15 cellular contexts compared by ENCODE assay signal in the genomic region with DNA sequence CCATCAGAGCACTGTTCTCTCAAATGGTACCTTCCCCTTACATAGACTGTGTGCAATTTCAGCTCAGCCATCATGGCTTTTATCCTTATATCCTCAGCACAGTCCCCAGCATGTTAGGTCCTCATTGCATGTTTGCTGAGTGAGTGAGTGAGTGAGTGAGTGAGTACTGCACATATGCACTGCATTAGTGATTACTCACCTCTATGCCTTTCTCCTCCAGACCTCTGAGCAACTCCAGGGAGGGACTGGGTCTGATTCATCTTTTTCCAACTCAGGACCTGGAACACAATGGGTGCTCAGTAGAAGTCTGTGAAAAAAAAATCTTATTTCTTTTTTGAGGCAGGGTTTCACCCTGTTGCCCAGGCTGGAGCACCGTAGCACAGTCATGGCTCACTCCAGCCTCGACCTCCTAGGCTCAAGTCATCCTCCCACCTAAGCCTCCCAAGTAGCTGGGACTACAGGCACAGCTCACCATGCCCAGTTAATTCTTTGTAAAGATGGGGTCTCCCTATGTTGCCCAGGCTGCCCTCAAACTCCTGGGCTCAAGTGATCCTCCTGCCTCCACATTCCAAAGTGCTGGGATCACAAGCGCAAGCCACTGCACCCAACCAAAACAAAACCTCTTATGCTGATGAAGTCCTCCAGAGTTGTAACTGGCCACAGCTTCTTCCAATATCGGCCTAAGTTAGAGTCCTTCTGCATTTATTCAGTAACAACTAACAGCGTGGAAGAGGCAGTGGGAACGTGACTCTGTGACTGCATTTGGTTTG. TPM values are rescaled to one million over a fixed set of nuclear protein-coding genes. Genes with fewer than 3 reads are reported as not detected.
DNase-seq lines count a peak whose midpoint lies in the region; ATAC-seq, FAIRE-seq and TF ChIP-seq lines count a peak whose summit lies in the region.
"Had no signal": no experiment of that assay in that cellular context is flagged by ENCODE, and none has a peak within 500 bp of the region (broad histone marks: within the 10 kb centered on the region; RNA-seq: fewer than 3 reads in every experiment).

No MANE protein-coding gene starts in this region.

- FAIRE-seq in HTR-8/SVneo (lab: Jason Lieb, UNC) = peak; percentile 81

- in situ Hi-C loops in astrocyte of the spinal cord (cut with HindIII; ENCODE audit: low sequenced_read_pairs) = no loop called here

- no peaks in the 10 kb centered on the region for H3K27me3 ChIP-seq in GM23338 (ENCODE audit: insufficient read depth)

- H3K4me1 ChIP-seq in GM23338 (ENCODE audit: insufficient read depth) = no peaks in the 10 kb centered on the region; the same call in 1 of the 2 replicates
- H3K4me1 ChIP-seq: Caco-2 had no signal

- H3K4me2 ChIP-seq in GM23338 = no peak overlapping the region

- H3K36me3 Mint-ChIP-seq in GM23338 (ENCODE audit: low read depth) = peaks cover 11% of the 10 kb centered on the region
- H3K36me3 Mint-ChIP-seq: naive B cell had no signal

- peaks cover 15% of the 10 kb centered on the region for H3K4me1 Mint-ChIP-seq in GM23338

- no peaks in the 10 kb centered on the region; the same call in 1 of the 2 replicates for H3K9me2 ChIP-seq in GM23338 (ENCODE audit: insufficient read depth)

- no peak overlapping the region for H3K27ac Mint-ChIP-seq in GM23338

- H3K4me3 Mint-ChIP-seq in GM23338 = no peak overlapping the region

- no peak for ATAC-seq in GM19452 (IDR thresholded peaks at IDR 0.05; ENCODE audit: unreplicated experiment)
- ATAC-seq in GM23338 = no peak

- H3K36me3 ChIP-seq in GM23338 (ENCODE audit: insufficient read depth) = no peaks in the 10 kb centered on the region

- H4K20me1 ChIP-seq in GM23338 (replicated peaks; ENCODE audit: insufficient read depth) = no peaks in the 10 kb centered on the region

- no peak overlapping the region for H3K27ac ChIP-seq in GM23338 (ENCODE audit: low read depth)

- H3K27me3 Mint-ChIP-seq in GM23338 (ENCODE audit: insufficient read depth, low read depth, poor library complexity) = peaks cover 9% of the 10 kb centered on the region
- H3K27me3 Mint-ChIP-seq: naive B cell had no signal

- DNase-seq in AG10803 (ENCODE audit: low read depth) = peak; percentile 92
- peak; percentile 60 for DNase-seq in HTR-8/SVneo (ENCODE audit: insufficient read length, low spot score)
- DNase-seq in astrocyte of the spinal cord (ENCODE audit: low read depth, low spot score) = peak; percentile 89
- DNase-seq in kidney glomerular epithelial cell (lab: John Stamatoyannopoulos, UW) = peak; percentile 96
- DNase-seq in activated CD4-positive, alpha-beta T cell treated with anti-CD3 and anti-CD28 coated beads for 48 hours = no peak
- no peak for DNase-seq in GM23338 (ENCODE audit: low spot score)
- no peak for DNase-seq in NCI-H2171 treated with DMSO at 0.1 percent for 48 hours (lab: John Stamatoyannopoulos, UW)
- DNase-seq: Caco-2; stimulated activated CD4-positive, alpha-beta T cell treated with anti-CD3 and anti-CD28 coated beads, Interleukin-1b, Interleukin-23, amount 100 ng/mL, for 48 hours had no signal

- no peak for TF ChIP-seq CTCF in AG10803 (conservative IDR thresholded peaks at IDR 0.05; ENCODE audit: low read length)
- no peak for TF ChIP-seq CTCF in astrocyte of the spinal cord (IDR thresholded peaks at IDR 0.05; ENCODE audit: low read depth, low read length)
- no peak for TF ChIP-seq CTCF in GM23338 (conservative IDR thresholded peaks at IDR 0.05; ENCODE audit: low read depth in 2 of 2)

- no peaks in the 10 kb centered on the region for H3K79me2 ChIP-seq in GM23338 (replicated peaks; ENCODE audit: insufficient read depth)

- H3K4me3 ChIP-seq in AG10803 (ENCODE audit: low read length) (peak overlapping the region; percentile 20; the same call in 1 of the 2 replicates), astrocyte of the spinal cord (ENCODE audit: low read depth, low read length) (no peak overlapping the region), GM23338 (no peak overlapping the region)

- no peak overlapping the region for H2AFZ ChIP-seq in GM23338

- peaks cover 3% of the 10 kb centered on the region for H3F3A ChIP-seq in GM23338 (replicated peaks; ENCODE audit: low read depth)

- H3K9me3 Mint-ChIP-seq in GM23338 = peaks cover 13% of the 10 kb centered on the region
- H3K9me3 Mint-ChIP-seq: naive B cell had no signal

TF ChIP-seq in GM23338, 12 proteins besides CTCF, POLR2A, EP300 and RAD21 (continues in another document):
- TF ChIP-seq EZH2 (IDR thresholded peaks at IDR 0.05; ENCODE audit: low read depth, unreplicated experiment) = no peak
- TF ChIP-seq POLR2AphosphoS5 (IDR thresholded peaks at IDR 0.05; ENCODE audit: low read depth) = no peak
- no peak for TF ChIP-seq JUNB (IDR thresholded peaks at IDR 0.05; ENCODE audit: unreplicated experiment)
- TF ChIP-seq, protein P1, sequence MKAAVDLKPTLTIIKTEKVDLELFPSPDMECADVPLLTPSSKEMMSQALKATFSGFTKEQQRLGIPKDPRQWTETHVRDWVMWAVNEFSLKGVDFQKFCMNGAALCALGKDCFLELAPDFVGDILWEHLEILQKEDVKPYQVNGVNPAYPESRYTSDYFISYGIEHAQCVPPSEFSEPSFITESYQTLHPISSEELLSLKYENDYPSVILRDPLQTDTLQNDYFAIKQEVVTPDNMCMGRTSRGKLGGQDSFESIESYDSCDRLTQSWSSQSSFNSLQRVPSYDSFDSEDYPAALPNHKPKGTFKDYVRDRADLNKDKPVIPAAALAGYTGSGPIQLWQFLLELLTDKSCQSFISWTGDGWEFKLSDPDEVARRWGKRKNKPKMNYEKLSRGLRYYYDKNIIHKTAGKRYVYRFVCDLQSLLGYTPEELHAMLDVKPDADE (IDR thresholded peaks at IDR 0.05) = no peak
- TF ChIP-seq, protein P2, sequence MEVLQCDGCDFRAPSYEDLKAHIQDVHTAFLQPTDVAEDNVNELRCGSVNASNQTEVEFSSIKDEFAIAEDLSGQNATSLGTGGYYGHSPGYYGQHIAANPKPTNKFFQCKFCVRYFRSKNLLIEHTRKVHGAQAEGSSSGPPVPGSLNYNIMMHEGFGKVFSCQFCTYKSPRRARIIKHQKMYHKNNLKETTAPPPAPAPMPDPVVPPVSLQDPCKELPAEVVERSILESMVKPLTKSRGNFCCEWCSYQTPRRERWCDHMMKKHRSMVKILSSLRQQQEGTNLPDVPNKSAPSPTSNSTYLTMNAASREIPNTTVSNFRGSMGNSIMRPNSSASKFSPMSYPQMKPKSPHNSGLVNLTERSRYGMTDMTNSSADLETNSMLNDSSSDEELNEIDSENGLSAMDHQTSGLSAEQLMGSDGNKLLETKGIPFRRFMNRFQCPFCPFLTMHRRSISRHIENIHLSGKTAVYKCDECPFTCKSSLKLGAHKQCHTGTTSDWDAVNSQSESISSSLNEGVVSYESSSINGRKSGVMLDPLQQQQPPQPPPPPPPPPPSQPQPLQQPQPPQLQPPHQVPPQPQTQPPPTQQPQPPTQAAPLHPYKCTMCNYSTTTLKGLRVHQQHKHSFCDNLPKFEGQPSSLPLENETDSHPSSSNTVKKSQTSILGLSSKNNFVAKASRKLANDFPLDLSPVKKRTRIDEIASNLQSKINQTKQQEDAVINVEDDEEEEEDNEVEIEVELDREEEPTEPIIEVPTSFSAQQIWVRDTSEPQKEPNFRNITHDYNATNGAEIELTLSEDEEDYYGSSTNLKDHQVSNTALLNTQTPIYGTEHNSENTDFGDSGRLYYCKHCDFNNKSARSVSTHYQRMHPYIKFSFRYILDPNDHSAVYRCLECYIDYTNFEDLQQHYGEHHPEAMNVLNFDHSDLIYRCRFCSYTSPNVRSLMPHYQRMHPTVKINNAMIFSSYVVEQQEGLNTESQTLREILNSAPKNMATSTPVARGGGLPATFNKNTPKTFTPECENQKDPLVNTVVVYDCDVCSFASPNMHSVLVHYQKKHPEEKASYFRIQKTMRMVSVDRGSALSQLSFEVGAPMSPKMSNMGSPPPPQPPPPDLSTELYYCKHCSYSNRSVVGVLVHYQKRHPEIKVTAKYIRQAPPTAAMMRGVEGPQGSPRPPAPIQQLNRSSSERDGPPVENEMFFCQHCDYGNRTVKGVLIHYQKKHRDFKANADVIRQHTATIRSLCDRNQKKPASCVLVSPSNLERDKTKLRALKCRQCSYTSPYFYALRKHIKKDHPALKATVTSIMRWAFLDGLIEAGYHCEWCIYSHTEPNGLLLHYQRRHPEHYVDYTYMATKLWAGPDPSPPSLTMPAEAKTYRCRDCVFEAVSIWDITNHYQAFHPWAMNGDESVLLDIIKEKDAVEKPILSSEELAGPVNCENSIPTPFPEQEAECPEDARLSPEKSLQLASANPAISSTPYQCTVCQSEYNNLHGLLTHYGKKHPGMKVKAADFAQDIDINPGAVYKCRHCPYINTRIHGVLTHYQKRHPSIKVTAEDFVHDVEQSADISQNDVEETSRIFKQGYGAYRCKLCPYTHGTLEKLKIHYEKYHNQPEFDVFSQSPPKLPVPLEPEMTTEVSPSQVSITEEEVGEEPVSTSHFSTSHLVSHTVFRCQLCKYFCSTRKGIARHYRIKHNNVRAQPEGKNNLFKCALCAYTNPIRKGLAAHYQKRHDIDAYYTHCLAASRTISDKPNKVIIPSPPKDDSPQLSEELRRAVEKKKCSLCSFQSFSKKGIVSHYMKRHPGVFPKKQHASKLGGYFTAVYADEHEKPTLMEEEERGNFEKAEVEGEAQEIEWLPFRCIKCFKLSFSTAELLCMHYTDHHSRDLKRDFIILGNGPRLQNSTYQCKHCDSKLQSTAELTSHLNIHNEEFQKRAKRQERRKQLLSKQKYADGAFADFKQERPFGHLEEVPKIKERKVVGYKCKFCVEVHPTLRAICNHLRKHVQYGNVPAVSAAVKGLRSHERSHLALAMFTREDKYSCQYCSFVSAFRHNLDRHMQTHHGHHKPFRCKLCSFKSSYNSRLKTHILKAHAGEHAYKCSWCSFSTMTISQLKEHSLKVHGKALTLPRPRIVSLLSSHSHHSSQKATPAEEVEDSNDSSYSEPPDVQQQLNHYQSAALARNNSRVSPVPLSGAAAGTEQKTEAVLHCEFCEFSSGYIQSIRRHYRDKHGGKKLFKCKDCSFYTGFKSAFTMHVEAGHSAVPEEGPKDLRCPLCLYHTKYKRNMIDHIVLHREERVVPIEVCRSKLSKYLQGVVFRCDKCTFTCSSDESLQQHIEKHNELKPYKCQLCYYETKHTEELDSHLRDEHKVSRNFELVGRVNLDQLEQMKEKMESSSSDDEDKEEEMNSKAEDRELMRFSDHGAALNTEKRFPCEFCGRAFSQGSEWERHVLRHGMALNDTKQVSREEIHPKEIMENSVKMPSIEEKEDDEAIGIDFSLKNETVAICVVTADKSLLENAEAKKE (CRISPR knock-in tag; IDR thresholded peaks at IDR 0.05) = no peak
- TF ChIP-seq CREB1 (CRISPR knock-in tag; IDR thresholded peaks at IDR 0.05; ENCODE audit: low read depth) = no peak

RNA-seq across cellular contexts. Expression of a gene that starts 23.7 kb away (rescaled TPM):
- total RNA-seq in GM23338 (2014; rRNA removed; shearing (Covaris generic)) = not detected in 2 replicates
- polyA plus RNA-seq in GM23338 (2016; fragmentation: Nextera tagmentation; extraction: Ambion mirVana) = not detected in 2 replicates
- total RNA-seq: activated CD8-positive, alpha-beta memory T cell treated with anti-CD3 and anti-CD28 coated beads for 36 hours; cardiac septum; SK-MEL-5; temporal lobe had no signal

RNA-seq across cellular contexts. Expression of a gene that starts 32.3 kb away (rescaled TPM):
- total RNA-seq in GM23338 (2014; rRNA removed; shearing (Covaris generic)) = 58.2 and 62.9 TPM in 2 replicates
- polyA plus RNA-seq in GM23338 (2016; fragmentation: Nextera tagmentation; extraction: Ambion mirVana) = 35.9 and 38.0 TPM in 2 replicates

RNA-seq across cellular contexts. Expression of a gene that starts 32.8 kb away (rescaled TPM):
- total RNA-seq in GM23338 (2014; rRNA removed; shearing (Covaris generic)) = 0.31 and 0.62 TPM in 2 replicates
- polyA plus RNA-seq in GM23338 (2016; fragmentation: Nextera tagmentation; extraction: Ambion mirVana) = 1.0 TPM in 1 of 2 replicates, not detected in the other
- total RNA-seq: Caco-2 had no signal

RNA-seq across cellular contexts. Expression of a gene that starts 33.0 kb away (rescaled TPM):
- total RNA-seq in GM23338 (2014; rRNA removed; shearing (Covaris generic)) = 4.3 and 20.8 TPM in 2 replicates
- polyA plus RNA-seq in GM23338 (2016; fragmentation: Nextera tagmentation; extraction: Ambion mirVana) = 10.6 and 15.4 TPM in 2 replicates

Comparison
In these comparisons a context has a peak if more than half of its experiments do, and no peak if none do; other contexts are left out.
1. DNase-seq: peak in AG10803 (single experiment), HTR-8/SVneo (single experiment), astrocyte of the spinal cord (single experiment) and kidney glomerular epithelial cell (single experiment); none in activated CD4-positive, alpha-beta T cell treated with anti-CD3 and anti-CD28 coated beads for 48 hours (single experiment), GM23338 (single experiment) and NCI-H2171 treated with DMSO at 0.1 percent for 48 hours (single experiment).